In genomic region chr6:24504274-24504641, GRCh38 we compare ENCODE assay signal across 21 cellular contexts. TPM values are rescaled to one million over a fixed set of nuclear protein-coding genes. Genes with fewer than 3 reads are reported as not detected.
A peak's percentile ranks its signal among the peaks of the same experiment; 100 is the strongest.
DNase-seq lines count a peak whose midpoint lies in the region; ATAC-seq and TF ChIP-seq lines count a peak whose summit lies in the region.
"Had no signal": no experiment of that assay in that cellular context is flagged by ENCODE, and none has a peak within 500 bp of the region (broad histone marks: within the 10 kb centered on the region; RNA-seq: fewer than 3 reads in every experiment).

No MANE protein-coding gene starts in this region.

- no peaks in the 10 kb centered on the region for H3K36me3 Mint-ChIP-seq in MCF 10A (ENCODE audit: insufficient read depth, unreplicated experiment)

- TF ChIP-seq CTCF in MCF 10A (IDR thresholded peaks at IDR 0.05; ENCODE audit: unreplicated experiment) (no peak), breast epithelium (IDR thresholded peaks at IDR 0.05) (no peak), colonic mucosa (IDR thresholded peaks at IDR 0.05) (no peak), left lung (IDR thresholded peaks at IDR 0.05) (no peak)

- CTCF ChIA-PET in MCF 10A (lab: Yijun Ruan, JAX), result interaction anchor here (0.7 kb wide), 1 partner anchor 82 kb away, joined by 3 read pairs; no protein-coding TSS in a partner anchor

- POLR2A ChIA-PET in MCF 10A (lab: Yijun Ruan, JAX), result no interaction called here

- H3K9me3 ChIP-seq in breast epithelium (no peaks in the 10 kb centered on the region), colonic mucosa (no peaks in the 10 kb centered on the region), left lung (no peaks in the 10 kb centered on the region)
- H3K9me3 ChIP-seq: SJCRH30 had no signal

- H3K4me3 ChIP-seq in breast epithelium, result no peak overlapping the region
- no peak overlapping the region for H3K4me3 ChIP-seq in colonic mucosa
- no peak overlapping the region for H3K4me3 ChIP-seq in left lung
- H3K4me3 ChIP-seq: BLaER1, SJCRH30 had no signal

- peaks cover 8% of the 10 kb centered on the region for H3K4me1 Mint-ChIP-seq in MCF 10A (ENCODE audit: insufficient read depth, unreplicated experiment)

- no peaks in the 10 kb centered on the region for H3K9me3 Mint-ChIP-seq in MCF 10A (ENCODE audit: unreplicated experiment)

- no peak overlapping the region for H3K4me3 Mint-ChIP-seq in MCF 10A (ENCODE audit: unreplicated experiment)
- H3K4me3 Mint-ChIP-seq: CD8-positive, alpha-beta T cell; HFFc6 had no signal

- H3K27me3 ChIP-seq in breast epithelium (no peaks in the 10 kb centered on the region), colonic mucosa (no peaks in the 10 kb centered on the region), left lung (no peaks in the 10 kb centered on the region)
- H3K27me3 ChIP-seq: BLaER1, SJCRH30 had no signal

- ATAC-seq in left lung (peak; percentile 33), GM21619 (IDR thresholded peaks at IDR 0.05; ENCODE audit: unreplicated experiment) (no peak), GM19397 (IDR thresholded peaks at IDR 0.05; ENCODE audit: unreplicated experiment) (no peak)
- ATAC-seq: CD8-positive, alpha-beta T cell had no signal

- no peaks in the 10 kb centered on the region for H3K36me3 ChIP-seq in breast epithelium
- no peaks in the 10 kb centered on the region for H3K36me3 ChIP-seq in colonic mucosa
- no peaks in the 10 kb centered on the region for H3K36me3 ChIP-seq in left lung
- H3K36me3 ChIP-seq: SJCRH30 had no signal

- intact Hi-C loops in MCF 10A (cut with micrococcal nuclease), result no loop called here
- intact Hi-C loops in breast epithelium (cut with DNase I; ENCODE audit: low total_unique reads), result no loop called here
- intact Hi-C loops in colonic mucosa (cut with DNase I), result no loop called here
- intact Hi-C loops in left lung (cut with DNase I), result no loop called here

- DNase-seq in MCF 10A (ENCODE audit: unreplicated experiment) (peak; percentile 34), breast epithelium (ENCODE audit: low spot score in 2 of 2) (no peak), colonic mucosa (peak; percentile 58), left lung (no peak), MV-4-11 (lab: John Stamatoyannopoulos, UW) (no peak), T-helper 2 cell (no peak)
- DNase-seq: CD8-positive, alpha-beta T cell; DND-41; GOT3; HFFc6; Karpas-422; NCI-H1436; NCI-H2029; NCI-H2171; NCI-H446; OCI-M1; SJCRH30 had no signal

- TF ChIP-seq POLR2A in breast epithelium (IDR thresholded peaks at IDR 0.05), result no peak

- H3K27me3 Mint-ChIP-seq in MCF 10A (ENCODE audit: insufficient read depth, unreplicated experiment), result no peaks in the 10 kb centered on the region

- no peak overlapping the region for H3K9ac ChIP-seq in colonic mucosa (ENCODE audit: low read depth in 2 of 2, low read length in 2 of 2)
- H3K9ac ChIP-seq: BLaER1 had no signal

- no peak overlapping the region for H3K27ac Mint-ChIP-seq in MCF 10A (ENCODE audit: low read depth, unreplicated experiment)
- H3K27ac Mint-ChIP-seq: CD8-positive, alpha-beta T cell; HFFc6 had no signal

- no TSS peak for BruUV-seq in MCF 10A (replicated peaks; lab: Mats Ljungman, UMichigan)

- H3K4me1 ChIP-seq in breast epithelium, result no peaks in the 10 kb centered on the region
- no peaks in the 10 kb centered on the region for H3K4me1 ChIP-seq in colonic mucosa
- H3K4me1 ChIP-seq in left lung, result no peaks in the 10 kb centered on the region
- H3K4me1 ChIP-seq: BLaER1, SJCRH30 had no signal

- H3K27ac ChIP-seq in breast epithelium (no peak overlapping the region), colonic mucosa (no peak overlapping the region), left lung (no peak overlapping the region)
- H3K27ac ChIP-seq: BLaER1, RWPE1, SJCRH30 had no signal

RNA-seq across cellular contexts. Expression of gene ALDH5A1, which starts 9.5 kb away (rescaled TPM):
- total RNA-seq in MCF 10A (2022) (1.7 and 2.0 TPM in 2 replicates), breast epithelium (1 to 10 TPM; 3.9 to 6.4 (median 6.1) TPM), colonic mucosa (10 to 100 TPM; 12.2 to 16.4 TPM), left lung (10 to 100 TPM; 10.4 to 21.8 TPM)

RNA-seq across cellular contexts. Expression of gene GPLD1, which starts 14.9 kb away (rescaled TPM):
- 0.16 and 0.20 TPM in 2 replicates for total RNA-seq in MCF 10A (2022)
- total RNA-seq in breast epithelium, result 1 to 10 TPM; 1.3 to 7.7 (median 2.5) TPM
- under 1 TPM; 0.84 to 0.88 TPM for total RNA-seq in colonic mucosa
- total RNA-seq in left lung, result 1 to 10 TPM; 1.7 to 2.7 TPM

Comparison
In these comparisons a context has a peak if more than half of its experiments do, and no peak if none do; other contexts are left out.
1. DNase-seq: peak in MCF 10A (single experiment) and colonic mucosa (single experiment); none in breast epithelium (0 of 2), left lung (0 of 2), MV-4-11 (single experiment) and T-helper 2 cell (0 of 5).